21 cellular contexts compared by ENCODE assay signal in the genomic region with DNA sequence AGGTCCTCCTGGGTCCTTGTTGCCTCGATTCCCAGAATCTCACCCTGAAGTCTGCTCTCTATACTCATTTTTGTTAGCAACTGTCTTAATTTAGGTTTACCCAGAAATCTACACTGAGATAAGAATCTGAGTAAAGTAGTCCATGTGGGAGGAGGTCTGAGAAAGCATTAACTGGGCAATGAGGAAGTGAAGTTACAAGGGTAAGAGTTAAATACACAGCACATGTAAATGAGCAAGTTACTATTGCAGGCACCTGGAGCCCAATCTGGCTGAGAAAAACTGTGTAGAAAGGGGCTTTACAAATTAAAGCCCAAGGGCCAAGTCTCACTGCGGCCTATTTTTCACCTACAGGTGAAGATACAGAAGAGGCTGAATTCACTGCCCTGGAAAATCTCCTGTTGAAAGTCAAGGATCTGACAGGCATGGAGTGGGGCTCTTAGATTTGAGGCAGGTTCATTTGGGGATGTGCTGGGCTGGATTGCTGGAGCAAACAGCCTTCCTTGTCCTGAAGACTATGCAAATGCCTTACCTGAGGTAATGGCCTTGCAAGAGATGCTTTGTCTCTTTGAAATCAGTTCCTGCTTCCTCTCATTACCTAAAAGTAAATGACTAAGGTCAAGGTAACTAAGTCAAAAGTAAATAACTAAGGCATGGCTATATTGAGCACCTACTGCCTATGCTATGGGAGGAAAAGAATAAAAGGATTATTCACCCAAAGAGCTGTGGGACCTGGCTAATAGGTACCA.
DNase-seq lines count a peak whose midpoint lies in the region; ATAC-seq and TF ChIP-seq lines count a peak whose summit lies in the region.
"Had no signal": no experiment of that assay in that cellular context is flagged by ENCODE, and none has a peak within 500 bp of the region (broad histone marks: within the 10 kb centered on the region; RNA-seq: fewer than 3 reads in every experiment).

No MANE protein-coding gene starts in this region.

- no peaks in the 10 kb centered on the region for H3K4me1 ChIP-seq in left ventricle myocardium inferior
- H3K4me1 ChIP-seq: esophagus squamous epithelium, stomach, upper lobe of left lung had no signal

- peaks cover 6% of the 10 kb centered on the region for H3K9me3 ChIP-seq in left ventricle myocardium inferior (replicated peaks)
- H3K9me3 ChIP-seq: esophagus squamous epithelium, upper lobe of left lung had no signal

- intact Hi-C loops in left colon (cut with DNase I, micrococcal nuclease) (no loop called here), left ventricle myocardium inferior (cut with micrococcal nuclease) (no loop called here)

- H3K27me3 ChIP-seq in left ventricle myocardium inferior (ENCODE audit: low read depth): no peaks in the 10 kb centered on the region
- H3K27me3 ChIP-seq: esophagus squamous epithelium, stomach, upper lobe of left lung had no signal

- peak; percentile 71 for ATAC-seq in GM18907 (IDR thresholded peaks at IDR 0.05; ENCODE audit: unreplicated experiment)
- peak; percentile 56 for ATAC-seq in HG02623 (IDR thresholded peaks at IDR 0.05; ENCODE audit: unreplicated experiment)
- ATAC-seq in HG03520 (IDR thresholded peaks at IDR 0.05; ENCODE audit: unreplicated experiment): peak; percentile 68
- peak; percentile 98 for ATAC-seq in left colon
- ATAC-seq: Right ventricle myocardium inferior had no signal

- no peak overlapping the region for H3K27ac ChIP-seq in left ventricle myocardium inferior (replicated peaks)
- H3K27ac ChIP-seq: esophagus squamous epithelium, GM23248, stomach, upper lobe of left lung, VCaP had no signal

- DNase-seq in left colon (peak; percentile 22 to 27), NCI-H345 (lab: John Stamatoyannopoulos, UW) (no peak), left ventricle myocardium inferior (no peak), GM03348 (ENCODE audit: low spot score) (no peak)
- no peak for DNase-seq in stimulated activated CD4-positive, alpha-beta T cell treated with anti-CD3 and anti-CD28 coated beads, Interleukin-4, amount 100 ng/mL, for 1 hour
- DNase-seq: activated CD4-positive, alpha-beta memory T cell treated with anti-CD3 and anti-CD28 coated beads for 36 hours; activated gamma-delta T cell treated with Interleukin-2 at 50 U/mL for 16 hours; activated T-cell treated with anti-CD3 and anti-CD28 coated beads for 4 hours; DMS79 treated with DMSO at 0.1 percent for 48 hours; effector CD4-positive, alpha-beta T cell; esophagus squamous epithelium; GM23248; NCI-H2107; NCI-H524; stomach; upper lobe of left lung had no signal

- H3K36me3 ChIP-seq in left ventricle myocardium inferior: no peaks in the 10 kb centered on the region
- H3K36me3 ChIP-seq: esophagus squamous epithelium, stomach, upper lobe of left lung had no signal

- no peak overlapping the region for H3K4me3 ChIP-seq in left ventricle myocardium inferior
- H3K4me3 ChIP-seq: esophagus squamous epithelium, GM23248, stomach, upper lobe of left lung had no signal

- no peak for TF ChIP-seq CTCF in left ventricle myocardium inferior (IDR thresholded peaks at IDR 0.05; ENCODE audit: borderline replicate concordance)

Comparison
In these comparisons a context has a peak if more than half of its experiments do, and no peak if none do; other contexts are left out.
1. DNase-seq: peak in left colon (2 of 2); none in stimulated activated CD4-positive, alpha-beta T cell treated with anti-CD3 and anti-CD28 coated beads, Interleukin-4, amount 100 ng/mL, for 1 hour (single experiment), NCI-H345 (single experiment), left ventricle myocardium inferior (single experiment) and GM03348 (single experiment).
2. Peak in every context shown above with its lines, with median percentiles within 50 percentile points of each other: ATAC-seq.